In genomic region chr10:124589491-124590006, GRCh38 we compare ENCODE assay signal across 10 cellular contexts.
A peak's percentile ranks its signal among the peaks of the same experiment; 100 is the strongest.
DNase-seq lines count a peak whose midpoint lies in the region; ATAC-seq and TF ChIP-seq lines count a peak whose summit lies in the region.
"Had no signal": no experiment of that assay in that cellular context is flagged by ENCODE, and none has a peak within 500 bp of the region (broad histone marks: within the 10 kb centered on the region; RNA-seq: fewer than 3 reads in every experiment).

No MANE protein-coding gene starts in this region.

- 0 out of 2 replicates have a peak, but pooled peaks cover 7% of the 10 kb centered on the region for H3K27me3 ChIP-seq in SJCRH30
- H3K27me3 ChIP-seq: MG63 had no signal

- in situ Hi-C loops in GM13977 (cut with MboI; ENCODE audit: low pct_unique_long_range_greater_than_20kb, low sequenced_read_pairs, unreplicated experiment) = no loop called here

- no peaks in the 10 kb centered on the region for H3K36me3 ChIP-seq in SJCRH30
- H3K36me3 ChIP-seq: MG63 had no signal

- peak; percentile 14 for ATAC-seq in esophagus mucosa

- no peak for TF ChIP-seq CTCF in GM13977 (IDR thresholded peaks at IDR 0.05; ENCODE audit: extremely low read depth, insufficient read depth, missing control alignments)

- H3K9me3 ChIP-seq in SJCRH30 (replicated peaks) = 0 out of 2 replicates have a peak, but pooled peaks cover 2% of the 10 kb centered on the region

- DNase-seq in SJCRH30 (peak; percentile 33 to 48), midbrain (lab: John Stamatoyannopoulos, UW) (peak; percentile 83), substantia nigra (lab: John Stamatoyannopoulos, UW) (peak in 42 of 49 donors; percentile 33 to 86 (median 70)), GM13977 (ENCODE audit: low spot score) (no peak), SW480 (ENCODE audit: low spot score) (no peak), occipital lobe (lab: John Stamatoyannopoulos, UW) (no peak)
- no peak for DNase-seq in stimulated activated naive CD4-positive, alpha-beta T cell (lab: John Stamatoyannopoulos, UW)
- DNase-seq: GOT3, MG63 had no signal

- H3K4me3 ChIP-seq in SJCRH30 = peak overlapping the region; percentile 47
- H3K4me3 ChIP-seq: MG63 had no signal

- H3K27ac ChIP-seq in SJCRH30 (no peak overlapping the region), substantia nigra (ENCODE audit: low read depth, low read length, poor library complexity, severe bottlenecking) (peak overlapping the region; percentile 89)

- peaks cover 10% of the 10 kb centered on the region for H3K4me1 ChIP-seq in SJCRH30

Comparison
In these comparisons a context has a peak if more than half of its experiments do, and no peak if none do; other contexts are left out.
1. DNase-seq: peak in SJCRH30 (2 of 2), midbrain (single experiment) and substantia nigra (42 of 49); none in GM13977 (single experiment), SW480 (single experiment), stimulated activated naive CD4-positive, alpha-beta T cell (0 of 6) and occipital lobe (single experiment).